21 cellular contexts compared by ENCODE assay signal in genomic region chr2:216720722-216721121, GRCh38. TPM values are rescaled to one million over a fixed set of nuclear protein-coding genes. Genes with fewer than 3 reads are reported as not detected.
DNase-seq lines count a peak whose midpoint lies in the region; ATAC-seq and TF ChIP-seq lines count a peak whose summit lies in the region.
"Had no signal": no experiment of that assay in that cellular context is flagged by ENCODE, and none has a peak within 500 bp of the region (broad histone marks: within the 10 kb centered on the region; RNA-seq: fewer than 3 reads in every experiment).

No MANE protein-coding gene starts in this region.

- no peaks in the 10 kb centered on the region for H3K9me3 ChIP-seq in BLaER1 treated with 17β-estradiol and CSF1 and Interleukin-3, amounts not matched to agents 10 nM and 100 nM (replicated peaks in 1 of 11)
- H3K9me3 ChIP-seq in sigmoid colon (no peaks in the 10 kb centered on the region), testis (no peaks in the 10 kb centered on the region)
- H3K9me3 ChIP-seq: BE2C had no signal

- H3K27me3 Mint-ChIP-seq in nephron progenitor cell (ENCODE audit: low read depth, poor library complexity) = peaks cover 8% of the 10 kb centered on the region
- H3K27me3 Mint-ChIP-seq: CD4-positive, CD25-positive, alpha-beta regulatory T cell had no signal

- TF ChIP-seq POLR2A in sigmoid colon (IDR thresholded peaks at IDR 0.05) (no peak), testis (IDR thresholded peaks at IDR 0.05) (no peak)

- peak overlapping the region in 6 of 11 experiments; percentile 67 to 80 (median 73); a peak in 7 of 22 replicates for H3K4me2 ChIP-seq in BLaER1 treated with 17β-estradiol and CSF1 and Interleukin-3, amounts not matched to agents 10 nM and 100 nM

- no peaks in the 10 kb centered on the region for H3K9me3 Mint-ChIP-seq in nephron progenitor cell
- H3K9me3 Mint-ChIP-seq: CD8-positive, alpha-beta memory T cell had no signal

- H4K20me1 ChIP-seq in BLaER1 treated with 17β-estradiol and CSF1 and Interleukin-3, amounts not matched to agents 10 nM and 100 nM = no peaks in the 10 kb centered on the region; a peak in 1 of 22 replicates

- H3K27me3 ChIP-seq in BLaER1 treated with 17β-estradiol and CSF1 and Interleukin-3, amounts not matched to agents 10 nM and 100 nM = peaks cover 0 to 24% (median 9%) of the 10 kb centered on the region in 11 experiments; a peak in 10 of 22 replicates
- H3K27me3 ChIP-seq in sigmoid colon (no peaks in the 10 kb centered on the region), testis (no peaks in the 10 kb centered on the region)
- H3K27me3 ChIP-seq: BE2C had no signal

- DNase-seq in sigmoid colon (no peak), nephron progenitor cell (no peak), testis (no peak)
- DNase-seq: 8988T; ACHN; BE2C; C1 segment of cervical spinal cord; CD4-positive, alpha-beta memory T cell; CD4-positive, CD25-positive, alpha-beta regulatory T cell; CD8-positive, alpha-beta memory T cell; COR-L47; DMS 273 treated with DMSO at 0.1 percent for 48 hours; DMS153; DMS53; DMS79; DND-41; GDM1 had no signal

- no peak for ATAC-seq in GM19395 (IDR thresholded peaks at IDR 0.05; ENCODE audit: unreplicated experiment)
- ATAC-seq: GM12878 had no signal

- no peak overlapping the region for H3K4me3 ChIP-seq in BLaER1 treated with 17β-estradiol and CSF1 and Interleukin-3, amounts not matched to agents 10 nM and 100 nM
- H3K4me3 ChIP-seq in sigmoid colon (no peak overlapping the region), testis (no peak overlapping the region)
- H3K4me3 ChIP-seq: GM12878 had no signal

- WGBS in sigmoid colon, 2 donors = 81 to 93% methylated on average over 4 of the region's 4 CpGs
- 90 to 95% methylated on average over 4 of the region's 4 CpGs for WGBS in testis, 2 donors

- H3K36me3 Mint-ChIP-seq in nephron progenitor cell (ENCODE audit: low read depth) = no peaks in the 10 kb centered on the region
- H3K36me3 Mint-ChIP-seq: CD14-positive monocyte; CD4-positive, alpha-beta memory T cell; CD4-positive, CD25-positive, alpha-beta regulatory T cell; CD8-positive, alpha-beta memory T cell had no signal

- no peaks in the 10 kb centered on the region for H3K36me3 ChIP-seq in BLaER1 treated with 17β-estradiol and CSF1 and Interleukin-3, amounts not matched to agents 10 nM and 100 nM
- H3K36me3 ChIP-seq in sigmoid colon (no peaks in the 10 kb centered on the region), testis (ENCODE audit: low read depth, missing control alignments) (no peaks in the 10 kb centered on the region)
- H3K36me3 ChIP-seq: BE2C had no signal

- TF ChIP-seq CTCF in sigmoid colon (IDR thresholded peaks at IDR 0.05) (no peak), nephron progenitor cell (IDR thresholded peaks at IDR 0.05) (no peak), testis (IDR thresholded peaks at IDR 0.05) (no peak)

- no peak overlapping the region for H3K4me3 Mint-ChIP-seq in nephron progenitor cell
- H3K4me3 Mint-ChIP-seq: CD14-positive monocyte; CD4-positive, alpha-beta memory T cell; CD4-positive, CD25-positive, alpha-beta regulatory T cell; CD8-positive, alpha-beta memory T cell had no signal

- intact Hi-C loops in sigmoid colon (cut with DNase I) = no loop called here
- intact Hi-C loops in testis (cut with DNase I; ENCODE audit: low total_unique reads) = no loop called here

- H3K27ac ChIP-seq in BLaER1 treated with 17β-estradiol and CSF1 and Interleukin-3, amounts not matched to agents 10 nM and 100 nM = no peak overlapping the region
- H3K27ac ChIP-seq in sigmoid colon = peak overlapping the region in 3 of 4 donors; percentile 15 to 50 (median 37)
- H3K27ac ChIP-seq in testis = no peak overlapping the region

- TF ChIP-seq EP300 in sigmoid colon (IDR thresholded peaks at IDR 0.05) = peak in 3 of 4 donors; percentile 82 to 98 (median 91)

- H3K9ac ChIP-seq in BLaER1 treated with 17β-estradiol and CSF1 and Interleukin-3, amounts not matched to agents 10 nM and 100 nM = no peak overlapping the region

- H3K4me1 ChIP-seq in BLaER1 treated with 17β-estradiol and CSF1 and Interleukin-3, amounts not matched to agents 10 nM and 100 nM = peaks cover 0 to 26% (median 24%) of the 10 kb centered on the region in 10 experiments; a peak in 17 of 20 replicates
- H3K4me1 ChIP-seq in sigmoid colon (peaks cover 0 to 42% (median 14%) of the 10 kb centered on the region in 4 donors), testis (no peaks in the 10 kb centered on the region)
- H3K4me1 ChIP-seq: BE2C had no signal

- H3K4me1 Mint-ChIP-seq in nephron progenitor cell = peaks cover 35% of the 10 kb centered on the region
- H3K4me1 Mint-ChIP-seq: CD14-positive monocyte; CD4-positive, alpha-beta memory T cell; CD4-positive, CD25-positive, alpha-beta regulatory T cell; CD8-positive, alpha-beta memory T cell had no signal

- H3K27ac Mint-ChIP-seq in nephron progenitor cell = no peak overlapping the region
- H3K27ac Mint-ChIP-seq: CD14-positive monocyte; CD4-positive, alpha-beta memory T cell; CD4-positive, CD25-positive, alpha-beta regulatory T cell; CD8-positive, alpha-beta memory T cell had no signal

RNA-seq across cellular contexts. Expression of gene IGFBP5, which starts 25.4 kb away (rescaled TPM):
- total RNA-seq in sigmoid colon = 100 to 1,000 TPM; 254 to 773 (median 488) TPM
- polyA plus RNA-seq in sigmoid colon = 100 to 1,000 TPM in 1 of 3 donors, 10 to 100 TPM in 2; 13.6 to 131 (median 36.0) TPM
- 100 to 1,000 TPM; 169 to 308 TPM for total RNA-seq in testis
- polyA plus RNA-seq in testis (ENCODE audit: insufficient read depth, low read depth, low replicate concordance) = 228 TPM
- total RNA-seq: CD8-positive, alpha-beta memory T cell had no signal
- polyA plus RNA-seq: CD14-positive monocyte; CD4-positive, alpha-beta memory T cell; CD4-positive, CD25-positive, alpha-beta regulatory T cell; CD8-positive, alpha-beta memory T cell; GM12878 had no signal

Comparison
In these comparisons a context has a peak if more than half of its experiments do, and no peak if none do; other contexts are left out.
1. H3K27ac ChIP-seq: peak in sigmoid colon (3 of 4); none in BLaER1 treated with 17β-estradiol and CSF1 and Interleukin-3, amounts not matched to agents 10 nM and 100 nM (0 of 11) and testis (0 of 2).